In the genomic region with DNA sequence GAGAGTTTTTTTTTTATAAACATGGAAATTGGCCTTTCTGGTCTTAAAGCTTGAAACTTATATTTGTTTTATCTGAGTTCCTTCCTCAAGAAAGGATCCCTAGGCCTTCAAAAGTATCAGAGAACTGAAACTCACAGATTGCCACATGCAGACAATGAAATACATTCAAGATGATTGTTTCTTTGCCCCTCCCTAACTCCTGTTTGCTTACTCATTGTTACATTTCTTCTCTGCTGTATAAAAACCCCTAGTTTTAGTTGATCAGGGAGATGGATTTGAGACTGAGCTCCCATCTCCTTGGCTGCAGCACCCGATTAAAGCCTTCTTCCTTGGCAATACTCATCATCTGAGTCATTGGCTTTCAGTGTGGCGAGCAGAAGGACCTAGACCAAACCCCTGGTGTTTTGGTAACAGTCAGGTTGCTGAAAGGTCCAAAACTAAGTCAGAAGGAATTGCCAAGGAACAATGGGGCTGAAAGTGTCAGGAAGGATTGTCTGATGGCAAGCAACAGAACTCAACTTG, we compare ENCODE assay signal across 18 cellular contexts.
"Had no signal": no experiment of that assay in that cellular context is flagged by ENCODE, and none has a peak within 500 bp of the region (broad histone marks: within the 10 kb centered on the region; RNA-seq: fewer than 3 reads in every experiment).

No MANE protein-coding gene starts in this region.

- DNase-seq: effector memory CD8-positive, alpha-beta T cell; gastrocnemius medialis; heart right ventricle; hypothalamus; kidney glomerular epithelial cell; mucosa of descending colon; naive thymus-derived CD8-positive, alpha-beta T cell; posterior cingulate gyrus; sigmoid colon; stimulated activated CD4-positive, alpha-beta T cell treated with anti-CD3 and anti-CD28 coated beads, Interleukin-2, amount 100 ng/mL, for 24 hours; stimulated activated CD4-positive, alpha-beta T cell treated with anti-CD3 and anti-CD28 coated beads, Interleukin-4, amount 100 ng/mL, for 4 hours; stimulated activated naive CD4-positive, alpha-beta T cell; stomach; substantia nigra; trophoblast cell had no signal

- H3K9me3 ChIP-seq: gastrocnemius medialis, thoracic aorta had no signal

- H3K36me3 ChIP-seq: gastrocnemius medialis, heart right ventricle, sigmoid colon, stomach, thoracic aorta had no signal

- H3K4me1 ChIP-seq: gastrocnemius medialis, heart right ventricle had no signal

- H3K27ac Mint-ChIP-seq: effector memory CD8-positive, alpha-beta T cell; naive thymus-derived CD8-positive, alpha-beta T cell had no signal

- H3K4me1 Mint-ChIP-seq: naive thymus-derived CD8-positive, alpha-beta T cell; neural crest cell had no signal

- H3K4me3 Mint-ChIP-seq: effector memory CD8-positive, alpha-beta T cell; naive thymus-derived CD8-positive, alpha-beta T cell; neural crest cell had no signal

- H3K4me3 ChIP-seq: gastrocnemius medialis, heart right ventricle, mucosa of descending colon, sigmoid colon, skin epidermis, stomach, thoracic aorta had no signal

- H3K27ac ChIP-seq: gastrocnemius medialis, heart right ventricle, sigmoid colon, skin epidermis, stomach, thoracic aorta had no signal
